Comparison of ENCODE assay signal across 18 cellular contexts in the genomic region with DNA sequence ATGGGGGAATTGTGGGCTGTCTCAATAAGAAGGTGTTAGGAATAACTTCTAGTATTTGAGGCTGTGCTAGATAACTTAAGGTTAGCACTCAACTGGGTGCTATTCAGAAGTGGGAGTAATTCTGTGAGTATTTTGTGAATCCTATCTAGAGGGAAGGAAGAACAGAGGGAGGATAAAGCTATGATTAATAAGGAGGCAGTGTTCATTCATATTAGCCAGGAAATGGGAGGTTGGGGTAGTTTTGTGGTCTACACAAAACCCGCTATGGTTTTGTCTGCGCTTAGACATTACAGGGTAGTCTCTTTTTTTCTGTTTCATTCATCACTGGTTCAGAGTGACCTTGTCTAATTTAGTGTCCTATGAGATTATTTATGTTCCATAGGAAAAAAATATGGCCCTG.
DNase-seq lines count a peak whose midpoint lies in the region; ATAC-seq and TF ChIP-seq lines count a peak whose summit lies in the region.
"Had no signal": no experiment of that assay in that cellular context is flagged by ENCODE, and none has a peak within 500 bp of the region (broad histone marks: within the 10 kb centered on the region; RNA-seq: fewer than 3 reads in every experiment).

No MANE protein-coding gene starts in this region.

- no peaks in the 10 kb centered on the region for H3K9me2 ChIP-seq in SK-N-SH

- TF ChIP-seq CTCF in heart left ventricle (IDR thresholded peaks at IDR 0.05): no peak
- no peak for TF ChIP-seq CTCF in right atrium auricular region (IDR thresholded peaks at IDR 0.05)
- no peak for TF ChIP-seq CTCF in SK-N-SH (IDR thresholded peaks at IDR 0.05)

- H3K27ac ChIP-seq in heart left ventricle: peak overlapping the region in 10 of 12 donors; percentile 3 to 81 (median 64)
- H3K27ac ChIP-seq in right atrium auricular region: peak overlapping the region; percentile 44 to 74
- H3K27ac ChIP-seq in SK-N-SH (ENCODE audit: low read depth in 2 of 2, low read length in 1 of 2): no peak overlapping the region
- H3K27ac ChIP-seq: 22Rv1 had no signal

- H3K4me3 ChIP-seq in heart left ventricle: no peak overlapping the region
- no peak overlapping the region for H3K4me3 ChIP-seq in right atrium auricular region
- no peak overlapping the region for H3K4me3 ChIP-seq in SK-N-SH (ENCODE audit: low read depth in 2 of 2, low read length in 1 of 2)

- TF ChIP-seq EP300 in SK-N-SH (IDR thresholded peaks at IDR 0.05; ENCODE audit: borderline replicate concordance in 1 of 2, low read depth in 1 of 2, low read length in 1 of 2): no peak

- H3F3A ChIP-seq in SK-N-SH (replicated peaks; ENCODE audit: insufficient read depth): no peaks in the 10 kb centered on the region

- peak; percentile 51 for ATAC-seq in activated CD4-positive, alpha-beta T cell treated with anti-CD3 and anti-CD28 coated beads for 36 hours
- peak in 1 of 4 donors; percentile 7 for ATAC-seq in heart left ventricle
- ATAC-seq in left cardiac atrium: no peak

- peaks cover 0 to 78% (median 22%) of the 10 kb centered on the region in 9 donors for H3K36me3 ChIP-seq in heart left ventricle
- peaks cover 34% of the 10 kb centered on the region for H3K36me3 ChIP-seq in right atrium auricular region
- no peaks in the 10 kb centered on the region for H3K36me3 ChIP-seq in SK-N-SH (replicated peaks in 1 of 2; ENCODE audit: control insufficient read depth in 1 of 2, insufficient read depth in 2 of 2, low read length in 1 of 2)
- H3K36me3 ChIP-seq: BE2C had no signal

- no peak overlapping the region for H3K4me2 ChIP-seq in SK-N-SH

- no peak overlapping the region for H3K27ac Mint-ChIP-seq in activated CD4-positive, alpha-beta T cell treated with anti-CD3 and anti-CD28 coated beads for 36 hours
- H3K27ac Mint-ChIP-seq in stimulated activated naive CD8-positive, alpha-beta T cell treated with anti-CD3 and anti-CD28 coated beads, Interleukin-15, Interleukin-2, amounts not matched to agents 100 ng/mL and 50 ng/mL, for 24 hours: peak overlapping the region; percentile 5
- H3K27ac Mint-ChIP-seq: CD4-positive, alpha-beta T cell had no signal

- H3K79me2 ChIP-seq in SK-N-SH (ENCODE audit: insufficient read depth): no peaks in the 10 kb centered on the region

- no peak for DNase-seq in activated CD4-positive, alpha-beta T cell treated with anti-CD3 and anti-CD28 coated beads for 36 hours
- no peak for DNase-seq in activated CD4-positive, alpha-beta T cell treated with anti-CD3 and anti-CD28 coated beads, Interleukin-2, amount 50 U/mL, for 1 hour
- no peak for DNase-seq in heart left ventricle
- no peak for DNase-seq in left cardiac atrium
- DNase-seq in right atrium auricular region (ENCODE audit: low spot score): no peak
- DNase-seq in NCI-H2227 treated with DMSO at 0.1 percent for 48 hours (lab: John Stamatoyannopoulos, UW): no peak
- no peak for DNase-seq in SK-N-SH
- DNase-seq: BE2C; Calu3; CD4-positive, alpha-beta T cell; DMS53; H7; NCI-H1048; NCI-H146; NCI-H2081; NCI-H524 had no signal

- no peaks in the 10 kb centered on the region for H3K9me3 Mint-ChIP-seq in activated CD4-positive, alpha-beta T cell treated with anti-CD3 and anti-CD28 coated beads for 36 hours (ENCODE audit: low read depth)
- no peaks in the 10 kb centered on the region for H3K9me3 Mint-ChIP-seq in stimulated activated naive CD8-positive, alpha-beta T cell treated with anti-CD3 and anti-CD28 coated beads, Interleukin-15, Interleukin-2, amounts not matched to agents 100 ng/mL and 50 ng/mL, for 24 hours
- H3K9me3 Mint-ChIP-seq: CD4-positive, alpha-beta T cell had no signal

- no peaks in the 10 kb centered on the region for H3K27me3 Mint-ChIP-seq in activated CD4-positive, alpha-beta T cell treated with anti-CD3 and anti-CD28 coated beads for 36 hours
- peaks cover 4% of the 10 kb centered on the region for H3K27me3 Mint-ChIP-seq in stimulated activated naive CD8-positive, alpha-beta T cell treated with anti-CD3 and anti-CD28 coated beads, Interleukin-15, Interleukin-2, amounts not matched to agents 100 ng/mL and 50 ng/mL, for 24 hours

- no peaks in the 10 kb centered on the region for H3K36me3 Mint-ChIP-seq in activated CD4-positive, alpha-beta T cell treated with anti-CD3 and anti-CD28 coated beads for 36 hours (ENCODE audit: low read depth)
- H3K36me3 Mint-ChIP-seq in stimulated activated naive CD8-positive, alpha-beta T cell treated with anti-CD3 and anti-CD28 coated beads, Interleukin-15, Interleukin-2, amounts not matched to agents 100 ng/mL and 50 ng/mL, for 24 hours (ENCODE audit: low read depth): no peaks in the 10 kb centered on the region

- H4K20me1 ChIP-seq in SK-N-SH (ENCODE audit: insufficient read depth): no peaks in the 10 kb centered on the region

- intact Hi-C loops in activated CD4-positive, alpha-beta T cell treated with anti-CD3 and anti-CD28 coated beads for 36 hours (cut with DNase I, micrococcal nuclease): loop anchor here (5.0 to 10.0 kb wide), 2 partner anchors 114 to 642 kb away; no protein-coding TSS in a partner anchor
- intact Hi-C loops in heart left ventricle (cut with DNase I) (loop anchor here in 3 of 10 donors (5.0 to 10.0 kb wide), 3 partner anchors 37 to 644 kb away; no protein-coding TSS in a partner anchor), left cardiac atrium (cut with DNase I) (no loop called here)

- CTCF ChIA-PET in activated CD4-positive, alpha-beta T cell treated with anti-CD3 and anti-CD28 coated beads for 36 hours (lab: Charles Lee): interaction anchor here (1.0 kb wide), 2 partner anchors 51 to 185 kb away, joined by 3 to 4 read pairs; no protein-coding TSS in a partner anchor
- CTCF ChIA-PET in SK-N-SH (lab: Yijun Ruan, JAX): interaction anchor here (2.7 to 2.8 kb wide), 2 partner anchors 9 to 18 kb away, joined by 10 to 16 read pairs; no protein-coding TSS in a partner anchor

- TF ChIP-seq POLR2A in heart left ventricle (IDR thresholded peaks at IDR 0.05): no peak

- WGBS in heart left ventricle, 4 donors: 85 to 100% (median 94%) methylated on average over 2 of the region's 2 CpGs
- WGBS in SK-N-SH (ENCODE audit: low lambda C conversion rate): 100% methylated on average over 2 of the region's 2 CpGs

- H3K4me1 ChIP-seq in heart left ventricle (peaks cover 0 to 28% (median 6%) of the 10 kb centered on the region in 12 donors), right atrium auricular region (peaks cover 0 to 18% of the 10 kb centered on the region in 2 donors), SK-N-SH (ENCODE audit: control insufficient read depth in 1 of 2, insufficient read depth in 2 of 2, low read depth in 1 of 2, low read length in 1 of 2) (no peaks in the 10 kb centered on the region)
- H3K4me1 ChIP-seq: BE2C had no signal

- H3K4me1 Mint-ChIP-seq in activated CD4-positive, alpha-beta T cell treated with anti-CD3 and anti-CD28 coated beads for 36 hours: peaks cover 19% of the 10 kb centered on the region
- peaks cover 19% of the 10 kb centered on the region for H3K4me1 Mint-ChIP-seq in stimulated activated naive CD8-positive, alpha-beta T cell treated with anti-CD3 and anti-CD28 coated beads, Interleukin-15, Interleukin-2, amounts not matched to agents 100 ng/mL and 50 ng/mL, for 24 hours (ENCODE audit: low read depth)

- no peak overlapping the region for H3K4me3 Mint-ChIP-seq in activated CD4-positive, alpha-beta T cell treated with anti-CD3 and anti-CD28 coated beads for 36 hours
- H3K4me3 Mint-ChIP-seq in stimulated activated naive CD8-positive, alpha-beta T cell treated with anti-CD3 and anti-CD28 coated beads, Interleukin-15, Interleukin-2, amounts not matched to agents 100 ng/mL and 50 ng/mL, for 24 hours: no peak overlapping the region
- H3K4me3 Mint-ChIP-seq: CD4-positive, alpha-beta T cell had no signal

- no peak overlapping the region for H2AFZ ChIP-seq in SK-N-SH (ENCODE audit: low read depth)

- H3K9me3 ChIP-seq in heart left ventricle (no peaks in the 10 kb centered on the region), right atrium auricular region (no peaks in the 10 kb centered on the region), SK-N-SH (no peaks in the 10 kb centered on the region)
- H3K9me3 ChIP-seq: BE2C had no signal

- H3K9ac ChIP-seq in SK-N-SH: no peak overlapping the region

- POLR2A ChIA-PET in activated CD4-positive, alpha-beta T cell treated with anti-CD3 and anti-CD28 coated beads for 36 hours (lab: Charles Lee): no interaction called here
- POLR2A ChIA-PET in SK-N-SH (lab: Yijun Ruan, JAX): no interaction called here

- TF ChIP-seq RAD21 in SK-N-SH (IDR thresholded peaks at IDR 0.05; ENCODE audit: low read length): no peak

- no peaks in the 10 kb centered on the region for H3K27me3 ChIP-seq in heart left ventricle
- H3K27me3 ChIP-seq in right atrium auricular region: no peaks in the 10 kb centered on the region
- no peaks in the 10 kb centered on the region for H3K27me3 ChIP-seq in SK-N-SH (ENCODE audit: insufficient read depth)
- H3K27me3 ChIP-seq: BE2C had no signal

TF ChIP-seq in SK-N-SH, 30 proteins besides CTCF, POLR2A, EP300 and RAD21 (continues in another document):
- TF ChIP-seq, protein P1, sequence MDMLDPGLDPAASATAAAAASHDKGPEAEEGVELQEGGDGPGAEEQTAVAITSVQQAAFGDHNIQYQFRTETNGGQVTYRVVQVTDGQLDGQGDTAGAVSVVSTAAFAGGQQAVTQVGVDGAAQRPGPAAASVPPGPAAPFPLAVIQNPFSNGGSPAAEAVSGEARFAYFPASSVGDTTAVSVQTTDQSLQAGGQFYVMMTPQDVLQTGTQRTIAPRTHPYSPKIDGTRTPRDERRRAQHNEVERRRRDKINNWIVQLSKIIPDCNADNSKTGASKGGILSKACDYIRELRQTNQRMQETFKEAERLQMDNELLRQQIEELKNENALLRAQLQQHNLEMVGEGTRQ (IDR thresholded peaks at IDR 0.05; ENCODE audit: borderline replicate concordance, low read depth, low read length): no peak
- no peak for TF ChIP-seq GATA2 (CRISPR knock-in tag; IDR thresholded peaks at IDR 0.05)
- TF ChIP-seq, protein P2, sequence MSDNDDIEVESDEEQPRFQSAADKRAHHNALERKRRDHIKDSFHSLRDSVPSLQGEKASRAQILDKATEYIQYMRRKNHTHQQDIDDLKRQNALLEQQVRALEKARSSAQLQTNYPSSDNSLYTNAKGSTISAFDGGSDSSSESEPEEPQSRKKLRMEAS (IDR thresholded peaks at IDR 0.05; ENCODE audit: low read depth): no peak
- TF ChIP-seq FOXJ3 (CRISPR knock-in tag; IDR thresholded peaks at IDR 0.05): no peak

Comparison
In these comparisons a context has a peak if more than half of its experiments do, and no peak if none do; other contexts are left out.
1. H3K27ac ChIP-seq: peak in heart left ventricle (10 of 12) and right atrium auricular region (2 of 2); none in SK-N-SH (0 of 2).
2. intact Hi-C loops: an anchor here in activated CD4-positive, alpha-beta T cell treated with anti-CD3 and anti-CD28 coated beads for 36 hours (5.0 to 10.0 kb wide); none called in left cardiac atrium.